9 cellular contexts compared by ENCODE assay signal in genomic region chr1:185046639-185047038, GRCh38. TPM values are rescaled to one million over a fixed set of nuclear protein-coding genes. Genes with fewer than 3 reads are reported as not detected.
DNase-seq lines count a peak whose midpoint lies in the region; ATAC-seq, FAIRE-seq and TF ChIP-seq lines count a peak whose summit lies in the region.
"Had no signal": no experiment of that assay in that cellular context is flagged by ENCODE, and none has a peak within 500 bp of the region (broad histone marks: within the 10 kb centered on the region; RNA-seq: fewer than 3 reads in every experiment).

No MANE protein-coding gene starts in this region.

- no peaks in the 10 kb centered on the region for H3K9me3 Mint-ChIP-seq in mesothelial cell of epicardium

- no peaks in the 10 kb centered on the region for H3K27me3 Mint-ChIP-seq in mesothelial cell of epicardium (ENCODE audit: low read depth)

- H3K36me3 ChIP-seq in HUES48 (ENCODE audit: control insufficient read depth, insufficient read depth, low read length) (no peaks in the 10 kb centered on the region), breast epithelium (no peaks in the 10 kb centered on the region)

- no peak for ATAC-seq in A549
- ATAC-seq in HG03280 (IDR thresholded peaks at IDR 0.05; ENCODE audit: unreplicated experiment), result no peak
- no peak for ATAC-seq in GM19351 (IDR thresholded peaks at IDR 0.05; ENCODE audit: unreplicated experiment)

- peak overlapping the region; percentile 86 for H3K9ac ChIP-seq in HUES48 (ENCODE audit: low read depth, low read length)

- no peak for DNase-seq in A549 (ENCODE audit: low read depth in 1 of 2, low spot score in 1 of 2)
- no peak for DNase-seq in breast epithelium (ENCODE audit: low spot score in 2 of 2)
- no peak for DNase-seq in mesothelial cell of epicardium (ENCODE audit: low spot score in 2 of 2, unreplicated experiment in 2 of 2)
- no peak for DNase-seq in DMS53 (lab: John Stamatoyannopoulos, UW)
- no peak for DNase-seq in DMS153 treated with DMSO at 0.1 percent for 48 hours (lab: John Stamatoyannopoulos, UW; ENCODE audit: unreplicated experiment)
- DNase-seq: KG1 had no signal

- H3K27ac ChIP-seq in A549 (peak overlapping the region in 1 of 2 experiments; percentile 94; a peak in 4 of 6 replicates), HUES48 (ENCODE audit: low read depth, low read length) (peak overlapping the region; percentile 83), breast epithelium (no peak overlapping the region)

- peaks cover 37% of the 10 kb centered on the region for H3K4me1 Mint-ChIP-seq in mesothelial cell of epicardium

- intact Hi-C loops in breast epithelium (cut with DNase I; ENCODE audit: low total_unique reads), result no loop called here

- TF ChIP-seq RAD21 in A549 (conservative IDR thresholded peaks at IDR 0.05 in 1 of 2, IDR thresholded peaks at IDR 0.05 in 1 of 2), result no peak

- peak overlapping the region; percentile 61 for H3K4me3 ChIP-seq in A549
- H3K4me3 ChIP-seq in HUES48 (ENCODE audit: low read depth, low read length), result peak overlapping the region; percentile 96
- peak overlapping the region; percentile 75 to 86 (median 81) for H3K4me3 ChIP-seq in breast epithelium

- POLR2A ChIA-PET in A549 (lab: Yijun Ruan, JAX), result interaction anchor here (3.6 kb wide), 1 partner anchor 110 kb away, joined by 14 read pairs; the partner anchor contains the start of genes SWT1 and TRMT1L

- no peaks in the 10 kb centered on the region for H3K36me3 Mint-ChIP-seq in mesothelial cell of epicardium

- H3K9me3 ChIP-seq in A549, result no peaks in the 10 kb centered on the region
- no peaks in the 10 kb centered on the region for H3K9me3 ChIP-seq in HUES48 (ENCODE audit: control insufficient read depth, insufficient read depth, low read length)
- no peaks in the 10 kb centered on the region for H3K9me3 ChIP-seq in breast epithelium

- CTCF ChIA-PET in A549 (lab: Yijun Ruan, JAX), result interaction anchor here (0.8 to 0.9 kb wide), 2 partner anchors 11 to 13 kb away, joined by 3 to 8 read pairs; no protein-coding TSS in a partner anchor

- H3K4me1 ChIP-seq in A549 (peaks cover 15% of the 10 kb centered on the region), HUES48 (ENCODE audit: control insufficient read depth, insufficient read depth, low read length) (peaks cover 23% of the 10 kb centered on the region), breast epithelium (no peaks in the 10 kb centered on the region)

- H3K4me3 Mint-ChIP-seq in mesothelial cell of epicardium, result peak overlapping the region; percentile 93

- TF ChIP-seq CTCF in A549 (IDR thresholded peaks at IDR 0.05) (no peak), breast epithelium (IDR thresholded peaks at IDR 0.05) (no peak), mesothelial cell of epicardium (IDR thresholded peaks at IDR 0.05; ENCODE audit: unreplicated experiment) (no peak)

- 19% methylated on average over 6 of the region's 6 CpGs for WGBS in A549 (ENCODE audit: missing lambda C conversion rate)

- TF ChIP-seq POLR2A in A549 (IDR thresholded peaks at IDR 0.05; ENCODE audit: low read length) (no peak), breast epithelium (IDR thresholded peaks at IDR 0.05) (no peak)

- H3K4me2 ChIP-seq in A549, result peak overlapping the region; percentile 83

- no peak for TF ChIP-seq EP300 in A549 (IDR thresholded peaks at IDR 0.05)

- FAIRE-seq in A549 (lab: Jason Lieb, UNC), result no peak

- H3K27me3 ChIP-seq in HUES48 (ENCODE audit: control insufficient read depth, insufficient read depth, low read length) (peaks cover 19% of the 10 kb centered on the region), breast epithelium (no peaks in the 10 kb centered on the region)

- H3K27ac Mint-ChIP-seq in mesothelial cell of epicardium, result peak overlapping the region; percentile 94

TF ChIP-seq in A549, 52 proteins besides CTCF, POLR2A, EP300 and RAD21:
- TF ChIP-seq ESRRA (IDR thresholded peaks at IDR 0.05; ENCODE audit: borderline replicate concordance, low read length) (no peak), CBX8 (IDR thresholded peaks at IDR 0.05) (no peak), MAZ (IDR thresholded peaks at IDR 0.05; ENCODE audit: borderline replicate concordance, low read depth, low read length) (no peak), POLR2AphosphoS2 (conservative IDR thresholded peaks at IDR 0.05; ENCODE audit: low read length) (no peak), JUN (IDR thresholded peaks at IDR 0.05) (no peak), SMC3 (IDR thresholded peaks at IDR 0.05) (no peak), FOXS1 (CRISPR knock-in tag; IDR thresholded peaks at IDR 0.05) (no peak)

RNA-seq across cellular contexts. Expression of gene RNF2, which starts 1.3 kb away (rescaled TPM):
- 38.2 and 39.0 TPM in 2 replicates for polyA plus RNA-seq in A549 (2011; rRNA removed)
- 11.1 and 11.4 TPM in 2 replicates for polyA plus RNA-seq in A549 (2012; cell fraction: cytosol; rRNA removed)
- 3.2 and 3.7 TPM in 2 replicates for polyA plus RNA-seq in A549 (2012; cell fraction: nucleus; rRNA removed)
- polyA plus RNA-seq in A549 (2017; fragmentation: RNase III; extraction: RNeasy Plus Mini Kit Qiagen cat#74134 plus additional on column Dnase treatment), result 15.0 to 18.3 TPM (median 16.6 TPM) in 3 replicates
- 21.3 and 24.6 TPM in 2 replicates for polyA minus RNA-seq in A549 (2011; rRNA and poly(A)+ RNA removed)
- total RNA-seq in breast epithelium, result 10 to 100 TPM; 17.1 to 28.7 (median 20.3) TPM
- 33.6 to 37.6 TPM (median 36.1 TPM) in 3 replicates for total RNA-seq in mesothelial cell of epicardium
